Comparison of ENCODE assay signal across 17 cellular contexts in the genomic region with DNA sequence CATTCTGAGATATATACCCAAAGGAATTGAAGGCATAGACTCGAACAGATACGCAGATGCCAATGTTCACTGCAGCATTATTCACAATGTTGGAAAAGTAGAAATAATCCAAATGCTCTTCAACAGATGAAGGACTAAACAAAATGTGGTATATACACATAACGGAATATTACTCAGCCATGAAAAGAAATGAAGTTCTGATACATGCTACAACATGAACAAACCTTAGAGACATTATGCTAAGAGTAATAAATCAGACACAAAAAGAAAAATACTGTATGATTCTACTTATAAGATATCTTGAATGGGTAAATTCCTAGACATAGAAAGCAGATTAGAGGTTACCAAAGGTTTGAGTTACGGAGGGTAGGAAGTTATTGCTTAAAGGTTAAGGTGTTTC.
"Had no signal": no experiment of that assay in that cellular context is flagged by ENCODE, and none has a peak within 500 bp of the region (broad histone marks: within the 10 kb centered on the region; RNA-seq: fewer than 3 reads in every experiment).

No MANE protein-coding gene starts in this region.

- H3K9me3 ChIP-seq: gastroesophageal sphincter, lower lobe of right lung, right atrium auricular region had no signal

- ATAC-seq: gastroesophageal sphincter, left cardiac atrium had no signal

- DNase-seq: cortex of kidney; dorsolateral prefrontal cortex; effector CD8-positive, alpha-beta T cell; immature natural killer cell; kidney; left cardiac atrium; left ventricle myocardium inferior; lower lobe of right lung; midbrain; sigmoid colon; stimulated activated CD4-positive, alpha-beta T cell treated with anti-CD3 and anti-CD28 coated beads, Interleukin-2, amount 100 ng/mL, for 48 hours; stimulated activated naive CD4-positive, alpha-beta T cell treated with Interleukin-2 at 50 U/mL for 16 hours had no signal

- H3K27me3 ChIP-seq: dorsolateral prefrontal cortex, esophagus muscularis mucosa, gastroesophageal sphincter, right atrium auricular region, sigmoid colon had no signal

- H3K27ac ChIP-seq: dorsolateral prefrontal cortex, esophagus muscularis mucosa, gastroesophageal sphincter, left ventricle myocardium inferior, lower lobe of right lung, right atrium auricular region, sigmoid colon, skin epidermis had no signal

- H3K4me1 ChIP-seq: esophagus muscularis mucosa, gastroesophageal sphincter, left ventricle myocardium inferior, lower lobe of right lung, right atrium auricular region, sigmoid colon had no signal

- FAIRE-seq: endometrium, kidney had no signal

- H3K4me3 ChIP-seq: dorsolateral prefrontal cortex, esophagus muscularis mucosa, gastroesophageal sphincter, left ventricle myocardium inferior, lower lobe of right lung, right atrium auricular region, sigmoid colon, skin epidermis had no signal
